Comparison of ENCODE assay signal across 2 cellular contexts in the genomic region with DNA sequence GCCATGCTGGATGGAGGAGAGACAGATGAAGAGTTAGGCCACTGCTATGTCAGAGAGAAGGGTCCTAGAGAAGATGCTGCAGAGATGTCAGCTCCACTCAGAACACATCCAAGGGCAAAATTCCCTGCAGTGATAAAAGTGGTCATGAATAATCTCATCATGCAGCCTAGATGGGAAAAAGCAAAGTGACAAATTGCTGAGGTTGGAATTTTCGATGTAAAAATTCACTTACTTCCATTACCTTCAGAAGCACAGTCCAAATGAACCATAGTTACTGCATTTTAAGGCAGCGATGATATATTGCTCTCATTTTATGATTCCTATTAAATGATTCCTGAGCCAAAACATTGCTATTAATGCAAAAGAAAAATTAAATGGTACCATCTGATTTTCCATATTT.
TF ChIP-seq lines count a peak whose summit lies in the region.

No MANE protein-coding gene starts in this region.

TF ChIP-seq in HepG2, 621 proteins besides CTCF, POLR2A, EP300 and RAD21:
- TF ChIP-seq MAFF (IDR thresholded peaks at IDR 0.05; ENCODE audit: low read depth, low read length) (peak; percentile 77), MAFK (conservative IDR thresholded peaks at IDR 0.05 in 1 of 2, IDR thresholded peaks at IDR 0.05 in 1 of 2; ENCODE audit: low read length in 2 of 2) (peak; percentile 76 to 85), ZNF101 (CRISPR knock-in tag; IDR thresholded peaks at IDR 0.05; ENCODE audit: borderline replicate concordance, low read depth) (no peak)
- TF ChIP-seq, protein P1, sequence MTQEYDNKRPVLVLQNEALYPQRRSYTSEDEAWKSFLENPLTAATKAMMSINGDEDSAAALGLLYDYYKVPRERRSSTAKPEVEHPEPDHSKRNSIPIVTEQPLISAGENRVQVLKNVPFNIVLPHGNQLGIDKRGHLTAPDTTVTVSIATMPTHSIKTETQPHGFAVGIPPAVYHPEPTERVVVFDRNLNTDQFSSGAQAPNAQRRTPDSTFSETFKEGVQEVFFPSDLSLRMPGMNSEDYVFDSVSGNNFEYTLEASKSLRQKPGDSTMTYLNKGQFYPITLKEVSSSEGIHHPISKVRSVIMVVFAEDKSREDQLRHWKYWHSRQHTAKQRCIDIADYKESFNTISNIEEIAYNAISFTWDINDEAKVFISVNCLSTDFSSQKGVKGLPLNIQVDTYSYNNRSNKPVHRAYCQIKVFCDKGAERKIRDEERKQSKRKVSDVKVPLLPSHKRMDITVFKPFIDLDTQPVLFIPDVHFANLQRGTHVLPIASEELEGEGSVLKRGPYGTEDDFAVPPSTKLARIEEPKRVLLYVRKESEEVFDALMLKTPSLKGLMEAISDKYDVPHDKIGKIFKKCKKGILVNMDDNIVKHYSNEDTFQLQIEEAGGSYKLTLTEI (CRISPR knock-in tag; conservative IDR thresholded peaks at IDR 0.05), result no peak
- TF ChIP-seq, protein P2, sequence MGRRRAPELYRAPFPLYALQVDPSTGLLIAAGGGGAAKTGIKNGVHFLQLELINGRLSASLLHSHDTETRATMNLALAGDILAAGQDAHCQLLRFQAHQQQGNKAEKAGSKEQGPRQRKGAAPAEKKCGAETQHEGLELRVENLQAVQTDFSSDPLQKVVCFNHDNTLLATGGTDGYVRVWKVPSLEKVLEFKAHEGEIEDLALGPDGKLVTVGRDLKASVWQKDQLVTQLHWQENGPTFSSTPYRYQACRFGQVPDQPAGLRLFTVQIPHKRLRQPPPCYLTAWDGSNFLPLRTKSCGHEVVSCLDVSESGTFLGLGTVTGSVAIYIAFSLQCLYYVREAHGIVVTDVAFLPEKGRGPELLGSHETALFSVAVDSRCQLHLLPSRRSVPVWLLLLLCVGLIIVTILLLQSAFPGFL (CRISPR knock-in tag; IDR thresholded peaks at IDR 0.05), result no peak

TF ChIP-seq in K562, 482 proteins besides CTCF, POLR2A, EP300 and RAD21:
- peak; percentile 58 for TF ChIP-seq MAFF (IDR thresholded peaks at IDR 0.05; ENCODE audit: low read length)
- no peak for TF ChIP-seq NFE2L1 (tag; IDR thresholded peaks at IDR 0.05; ENCODE audit: borderline replicate concordance, low read depth)
- TF ChIP-seq MAFG (tag; conservative IDR thresholded peaks at IDR 0.05), result peak; percentile 68
- TF ChIP-seq ZNF316 (IDR thresholded peaks at IDR 0.05), result peak; percentile 68
- TF ChIP-seq ZNF384 (IDR thresholded peaks at IDR 0.05; ENCODE audit: low read depth, low read length), result no peak
- TF ChIP-seq MAFK (IDR thresholded peaks at IDR 0.05; ENCODE audit: low read length), result 0 out of 2 replicates have a peak, but pooled peaks have one; percentile 38
- TF ChIP-seq, protein P3, sequence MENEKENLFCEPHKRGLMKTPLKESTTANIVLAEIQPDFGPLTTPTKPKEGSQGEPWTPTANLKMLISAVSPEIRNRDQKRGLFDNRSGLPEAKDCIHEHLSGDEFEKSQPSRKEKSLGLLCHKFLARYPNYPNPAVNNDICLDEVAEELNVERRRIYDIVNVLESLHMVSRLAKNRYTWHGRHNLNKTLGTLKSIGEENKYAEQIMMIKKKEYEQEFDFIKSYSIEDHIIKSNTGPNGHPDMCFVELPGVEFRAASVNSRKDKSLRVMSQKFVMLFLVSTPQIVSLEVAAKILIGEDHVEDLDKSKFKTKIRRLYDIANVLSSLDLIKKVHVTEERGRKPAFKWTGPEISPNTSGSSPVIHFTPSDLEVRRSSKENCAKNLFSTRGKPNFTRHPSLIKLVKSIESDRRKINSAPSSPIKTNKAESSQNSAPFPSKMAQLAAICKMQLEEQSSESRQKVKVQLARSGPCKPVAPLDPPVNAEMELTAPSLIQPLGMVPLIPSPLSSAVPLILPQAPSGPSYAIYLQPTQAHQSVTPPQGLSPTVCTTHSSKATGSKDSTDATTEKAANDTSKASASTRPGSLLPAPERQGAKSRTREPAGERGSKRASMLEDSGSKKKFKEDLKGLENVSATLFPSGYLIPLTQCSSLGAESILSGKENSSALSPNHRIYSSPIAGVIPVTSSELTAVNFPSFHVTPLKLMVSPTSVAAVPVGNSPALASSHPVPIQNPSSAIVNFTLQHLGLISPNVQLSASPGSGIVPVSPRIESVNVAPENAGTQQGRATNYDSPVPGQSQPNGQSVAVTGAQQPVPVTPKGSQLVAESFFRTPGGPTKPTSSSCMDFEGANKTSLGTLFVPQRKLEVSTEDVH (IDR thresholded peaks at IDR 0.05; ENCODE audit: low read depth, partially characterized antibody), result no peak
- TF ChIP-seq C11orf30 (IDR thresholded peaks at IDR 0.05; ENCODE audit: low read depth), result peak; percentile 46; the same call in 1 of the 2 replicates
TF ChIP-seq in K562: peak in this region for 5.
